Comparison of ENCODE assay signal across 8 cellular contexts in genomic region chr22:38181453-38182200, GRCh38. TPM values are rescaled to one million over a fixed set of nuclear protein-coding genes. Genes with fewer than 3 reads are reported as not detected.
DNase-seq lines count a peak whose midpoint lies in the region; ATAC-seq and TF ChIP-seq lines count a peak whose summit lies in the region.

TSS of gene PLA2G6 (minus strand) at chr22:38181830. CDS start at chr22:38169426, 12,404 bp downstream.

- 0 to 1% (median 1%) methylated on average over 42 to 48 of the region's 48 CpGs for WGBS in spleen, 5 donors

- H3K27ac Mint-ChIP-seq in activated B cell treated with CpG ODN at 0.5 μM for 24 hours = peak within 1 kb of the TSS; percentile 85
- peak within 1 kb of the TSS; percentile 88 to 99 (median 98) for H3K27ac Mint-ChIP-seq in immature natural killer cell

- no peaks in the 10 kb centered on the region for H3K36me3 ChIP-seq in spleen

- H3K4me3 ChIP-seq in AG04450 (ENCODE audit: low read depth, low read length) (peak within 1 kb of the TSS; percentile 66), spleen (peak within 1 kb of the TSS; percentile 41 to 74 (median 56))

- H3K36me3 Mint-ChIP-seq in activated B cell treated with CpG ODN at 0.5 μM for 24 hours (ENCODE audit: low read depth) = peaks cover 4% of the 10 kb centered on the region
- H3K36me3 Mint-ChIP-seq in immature natural killer cell = peaks cover 0 to 4% (median 0%) of the 10 kb centered on the region in 3 donors

- intact Hi-C loops in activated B cell treated with CpG ODN at 0.5 μM for 24 hours (cut with micrococcal nuclease) = loop anchor here (1.0 to 2.0 kb wide), 7 partner anchors 19 to 523 kb away; partner anchors contain the start of genes DDX17, DMC1, GTPBP1 and MAFF
- intact Hi-C loops in spleen (cut with DNase I; ENCODE audit: low total_unique reads) = no loop called here

- no peaks in the 10 kb centered on the region for H3K27me3 ChIP-seq in AG04450 (ENCODE audit: control insufficient read depth, insufficient read depth, low read length)
- H3K27me3 ChIP-seq in spleen (replicated peaks in 1 of 7) = no peaks in the 10 kb centered on the region

- ATAC-seq in GM18909 (IDR thresholded peaks at IDR 0.05; ENCODE audit: poor library complexity, unreplicated experiment) (peak; percentile 86), HG03196 (IDR thresholded peaks at IDR 0.05; ENCODE audit: unreplicated experiment) (peak; percentile 80), activated B cell treated with CpG ODN at 0.5 μM for 24 hours (ENCODE audit: low read depth) (peak; percentile 97)

- H3K4me1 Mint-ChIP-seq in activated B cell treated with CpG ODN at 0.5 μM for 24 hours (peaks cover 44% of the 10 kb centered on the region), immature natural killer cell (peaks cover 57 to 59% of the 10 kb centered on the region in 2 donors)

- H3K4me3 Mint-ChIP-seq in activated B cell treated with CpG ODN at 0.5 μM for 24 hours (peak within 1 kb of the TSS; percentile 92), immature natural killer cell (peak within 1 kb of the TSS; percentile 85 to 98 (median 95))

- CTCF ChIA-PET in AG04450 (lab: Charles Lee) = interaction anchor here (1.0 kb wide), 1 partner anchor 129 kb away, joined by 3 read pairs; no protein-coding TSS in a partner anchor
- CTCF ChIA-PET in activated B cell treated with CpG ODN at 0.5 μM for 24 hours (lab: Charles Lee) = interaction anchor here (1.8 to 2.1 kb wide), 2 partner anchors 67 to 129 kb away, joined by 5 read pairs; no protein-coding TSS in a partner anchor

- TF ChIP-seq CTCF in AG04450 (IDR thresholded peaks at IDR 0.05; ENCODE audit: low read depth, low read length) = no peak
- no peak for TF ChIP-seq CTCF in activated B cell treated with CpG ODN at 0.5 μM for 24 hours (IDR thresholded peaks at IDR 0.05)
- peak in 1 of 11 experiments; percentile 7 for TF ChIP-seq CTCF in spleen (IDR thresholded peaks at IDR 0.05 in 8 of 11, conservative IDR thresholded peaks at IDR 0.05 in 3 of 11)

- H3K9me3 ChIP-seq in AG04450 (ENCODE audit: control insufficient read depth, insufficient read depth, low read length) (no peaks in the 10 kb centered on the region), spleen (no peaks in the 10 kb centered on the region)

- POLR2A ChIA-PET in AG04450 (lab: Yijun Ruan, JAX) (interaction anchor here (0.6 to 1.0 kb wide), 2 partner anchors 20 to 369 kb away, joined by 4 to 8 read pairs; partner anchors contain the start of gene MAFF), activated B cell treated with CpG ODN at 0.5 μM for 24 hours (lab: Charles Lee) (interaction anchor here (0.5 to 2.2 kb wide), 13 partner anchors 11 to 217 kb away, joined by 3 to 11 read pairs (median 6); partner anchors contain the start of gene MAFF)

- DNase-seq in AG04450 (ENCODE audit: low read depth, low spot score) = peak; percentile 97
- DNase-seq in NCI-H345 (lab: John Stamatoyannopoulos, UW) = peak; percentile 97
- DNase-seq in activated B cell treated with CpG ODN at 0.5 μM for 24 hours = peak; percentile 97
- peak; percentile 80 to 99 (median 97) for DNase-seq in caudate nucleus (lab: John Stamatoyannopoulos, UW)
- DNase-seq in immature natural killer cell = peak; percentile 99
- peak; percentile 99 for DNase-seq in spleen

- H3K27ac ChIP-seq in AG04450 (ENCODE audit: low read depth, low read length) (peak within 1 kb of the TSS; percentile 92), caudate nucleus (ENCODE audit: low read depth, low read length) (peak within 1 kb of the TSS; percentile 96), spleen (peak within 1 kb of the TSS; percentile 83 to 96 (median 90))

- peaks cover 18 to 51% (median 30%) of the 10 kb centered on the region in 6 donors for H3K4me1 ChIP-seq in spleen

- H3K27me3 Mint-ChIP-seq in activated B cell treated with CpG ODN at 0.5 μM for 24 hours (peaks cover 4% of the 10 kb centered on the region), immature natural killer cell (ENCODE audit: low read depth in 3 of 3) (peaks cover 9 to 15% (median 12%) of the 10 kb centered on the region in 3 donors)

- no peak for TF ChIP-seq POLR2A in spleen (IDR thresholded peaks at IDR 0.05)

- H3K9me3 Mint-ChIP-seq in activated B cell treated with CpG ODN at 0.5 μM for 24 hours (no peaks in the 10 kb centered on the region), immature natural killer cell (peaks cover 0 to 2% (median 0%) of the 10 kb centered on the region in 6 donors)

RNA-seq across cellular contexts. Expression of gene PLA2G6, which starts in this region (rescaled TPM):
- polyA plus RNA-seq in AG04450 (2011; rRNA removed) (5.0 and 7.8 TPM in 2 replicates), immature natural killer cell (10 to 100 TPM in 1 of 3 donors, 1 to 10 TPM in 2; 3.3 to 11.4 (median 4.2) TPM), spleen (10 to 100 TPM; 18.1 to 39.6 (median 27.0) TPM)
- 18.2 and 20.5 TPM in 2 replicates for polyA minus RNA-seq in AG04450 (2011; rRNA and poly(A)+ RNA removed)
- total RNA-seq in activated B cell treated with CpG ODN at 0.5 μM for 24 hours (53.0 and 64.0 TPM in 2 replicates), spleen (10 to 100 TPM; 33.8 to 60.9 (median 56.4) TPM)

Comparison
In these comparisons a context has a peak if more than half of its experiments do, and no peak if none do; other contexts are left out.
1. Peak in every context shown above with its lines: DNase-seq, ATAC-seq, H3K4me3 ChIP-seq and H3K27ac ChIP-seq.